In the genomic region with DNA sequence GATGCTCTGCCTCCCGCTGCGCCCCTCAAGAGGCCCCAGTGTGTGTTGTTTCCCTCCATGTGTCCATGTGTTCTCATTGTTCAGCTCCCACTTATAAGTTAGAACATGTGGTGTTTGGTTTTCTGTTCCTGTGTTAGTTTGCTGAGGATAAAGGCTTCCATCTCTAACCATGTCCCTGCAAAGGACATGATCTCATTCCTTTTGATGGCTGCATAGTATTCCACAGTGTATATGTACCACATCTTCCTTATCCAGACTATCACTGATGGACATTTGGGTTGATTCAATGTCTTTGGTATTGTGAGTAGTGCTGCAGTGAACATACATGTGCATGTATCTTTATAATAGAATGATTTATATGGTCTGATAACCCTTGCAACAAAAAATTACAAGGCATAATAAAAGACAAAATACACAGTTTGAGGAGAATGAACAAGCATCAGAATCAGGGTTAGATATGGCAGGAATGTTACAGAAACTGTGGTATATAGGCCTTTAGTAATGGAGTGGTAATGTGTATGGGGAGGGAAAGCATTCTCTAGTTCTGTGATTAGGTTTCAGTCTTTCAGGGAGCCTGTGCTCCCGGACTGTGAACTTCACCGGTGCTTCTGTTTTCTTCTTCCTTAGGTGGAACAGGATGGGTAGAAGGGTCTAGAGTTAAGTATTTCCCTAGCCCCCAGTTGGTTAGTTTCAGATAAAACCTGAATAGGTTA, we compare ENCODE assay signal across 33 cellular contexts. TPM values are rescaled to one million over a fixed set of nuclear protein-coding genes. Genes with fewer than 3 reads are reported as not detected.
DNase-seq lines count a peak whose midpoint lies in the region; ATAC-seq and TF ChIP-seq lines count a peak whose summit lies in the region.
"Had no signal": no experiment of that assay in that cellular context is flagged by ENCODE, and none has a peak within 500 bp of the region (broad histone marks: within the 10 kb centered on the region; RNA-seq: fewer than 3 reads in every experiment).

No MANE protein-coding gene starts in this region.

- no peak overlapping the region for H3K27ac ChIP-seq in H9 (ENCODE audit: insufficient read length, low read depth, low read length)
- H3K27ac ChIP-seq: A549, psoas muscle, vagina, VCaP had no signal

- no peaks in the 10 kb centered on the region for H3K79me2 ChIP-seq in H9 (ENCODE audit: insufficient read depth, low read length)

- peak; percentile 43 for ATAC-seq in stimulated activated effector memory CD8-positive, alpha-beta T cell treated with anti-CD3 and anti-CD28 coated beads, Interleukin-12 subunit alpha, Interleukin-12 subunit beta, amount 100 ng/mL, for 72 hours
- no peak for ATAC-seq in HG02571 (IDR thresholded peaks at IDR 0.05; ENCODE audit: unreplicated experiment)
- ATAC-seq: A549; CD8-positive, alpha-beta T cell; GM12878; psoas muscle had no signal

- no peak overlapping the region for H2BK120ac ChIP-seq in H9 (ENCODE audit: low read depth, low read length, poor library complexity, severe bottlenecking)

- POLR2A ChIA-PET in activated CD4-positive, alpha-beta memory T cell treated with anti-CD3 and anti-CD28 coated beads, Interleukin-2, amount 10 ng/mL, durations not matched to agents 7 days and 5 days (lab: Charles Lee): no interaction called here
- POLR2A ChIA-PET in activated CD4-positive, alpha-beta memory T cell treated with anti-CD3 and anti-CD28 coated beads for 36 hours (lab: Charles Lee): no interaction called here

- H4K91ac ChIP-seq in H9 (ENCODE audit: insufficient read length, low read depth, low read length): no peak overlapping the region

- H3T11ph ChIP-seq in H9 (ENCODE audit: low read length): no peak overlapping the region

- no peaks in the 10 kb centered on the region for H3K79me1 ChIP-seq in H9 (ENCODE audit: insufficient read depth, low read depth, low read length, poor library complexity, severe bottlenecking)

- no peaks in the 10 kb centered on the region for H3K9me3 ChIP-seq in H9 (ENCODE audit: control insufficient read depth, low read depth, low read length)
- H3K9me3 ChIP-seq: A549, MG63, psoas muscle, SK-N-SH, vagina had no signal

- H3K23ac ChIP-seq in H9 (ENCODE audit: insufficient read length, low read depth, low read length): no peak overlapping the region

- peaks cover 21% of the 10 kb centered on the region for H3K27me3 Mint-ChIP-seq in activated CD4-positive, alpha-beta memory T cell treated with anti-CD3 and anti-CD28 coated beads, Interleukin-2, amount 10 ng/mL, durations not matched to agents 7 days and 5 days
- H3K27me3 Mint-ChIP-seq in activated CD4-positive, alpha-beta memory T cell treated with anti-CD3 and anti-CD28 coated beads for 36 hours: peaks cover 18% of the 10 kb centered on the region
- no peaks in the 10 kb centered on the region; the same call in none of the 2 replicates for H3K27me3 Mint-ChIP-seq in H9 (ENCODE audit: low read depth)
- H3K27me3 Mint-ChIP-seq in activated T-helper 1 cell treated with anti-CD3 and anti-CD28 coated beads, Interleukin-12 subunit alpha, Interleukin-12 subunit beta, Interleukin-2, Interleukin-4 antibody, amounts not matched to agents 30 ng/mL and 10 ng/mL and 1 ng/mL, durations not matched to agents 14 hours and 24 hours and 36 hours (ENCODE audit: insufficient read depth): peaks cover 6% of the 10 kb centered on the region

- CTCF ChIA-PET in activated CD4-positive, alpha-beta memory T cell treated with anti-CD3 and anti-CD28 coated beads, Interleukin-2, amount 10 ng/mL, durations not matched to agents 7 days and 5 days (lab: Charles Lee): interaction anchor here (3.0 kb wide), 1 partner anchor 15 kb away, joined by 15 read pairs; no protein-coding TSS in a partner anchor
- CTCF ChIA-PET in activated CD4-positive, alpha-beta memory T cell treated with anti-CD3 and anti-CD28 coated beads for 36 hours (lab: Charles Lee): interaction anchor here (1.5 to 1.6 kb wide), 2 partner anchors 15 to 66 kb away, joined by 4 to 14 read pairs; no protein-coding TSS in a partner anchor

- no peak for DNase-seq in activated CD4-positive, alpha-beta memory T cell treated with anti-CD3 and anti-CD28 coated beads, Interleukin-2, amount 10 ng/mL, durations not matched to agents 7 days and 5 days
- DNase-seq in activated CD4-positive, alpha-beta memory T cell treated with anti-CD3 and anti-CD28 coated beads for 36 hours: no peak
- DNase-seq in H9 (no peak), NCI-H1092 treated with DMSO at 0.1 percent for 48 hours (lab: John Stamatoyannopoulos, UW) (no peak), NCI-H345 (lab: John Stamatoyannopoulos, UW) (no peak)
- no peak for DNase-seq in activated T-helper 1 cell treated with anti-CD3 and anti-CD28 coated beads, Interleukin-12 subunit alpha, Interleukin-12 subunit beta, Interleukin-2, Interleukin-4 antibody, amounts not matched to agents 30 ng/mL and 10 ng/mL and 1 ng/mL, durations not matched to agents 14 hours and 24 hours and 36 hours (ENCODE audit: low spot score)
- DNase-seq in stimulated activated effector memory CD8-positive, alpha-beta T cell treated with anti-CD3 and anti-CD28 coated beads, Interleukin-12 subunit alpha, Interleukin-12 subunit beta, amount 100 ng/mL, for 72 hours (ENCODE audit: low spot score in 2 of 2): no peak
- DNase-seq: activated naive CD4-positive, alpha-beta T cell; AML-193; aorta; CD8-positive, alpha-beta T cell; effector CD4-positive, alpha-beta T cell; EL; MG63; naive B cell; NCI-H1417 treated with DMSO at 0.1 percent for 48 hours; NCI-H2081 treated with DMSO at 0.1 percent for 48 hours; NCI-H446 treated with DMSO at 0.1 percent for 48 hours; occipital lobe; psoas muscle; SK-N-SH; stimulated activated naive CD4-positive, alpha-beta T cell treated with Interleukin-2 at 50 U/mL for 16 hours had no signal

- no peak overlapping the region for H2BK12ac ChIP-seq in H9 (ENCODE audit: insufficient read length, low read depth, low read length)

- H3K4ac ChIP-seq in H9 (ENCODE audit: low read depth, low read length): no peak overlapping the region

- no peaks in the 10 kb centered on the region for H3K9me3 Mint-ChIP-seq in activated CD4-positive, alpha-beta memory T cell treated with anti-CD3 and anti-CD28 coated beads, Interleukin-2, amount 10 ng/mL, durations not matched to agents 7 days and 5 days
- no peaks in the 10 kb centered on the region for H3K9me3 Mint-ChIP-seq in activated CD4-positive, alpha-beta memory T cell treated with anti-CD3 and anti-CD28 coated beads for 36 hours
- H3K9me3 Mint-ChIP-seq in H9: no peaks in the 10 kb centered on the region; a peak in 2 of 5 replicates
- H3K9me3 Mint-ChIP-seq in activated T-helper 1 cell treated with anti-CD3 and anti-CD28 coated beads, Interleukin-12 subunit alpha, Interleukin-12 subunit beta, Interleukin-2, Interleukin-4 antibody, amounts not matched to agents 30 ng/mL and 10 ng/mL and 1 ng/mL, durations not matched to agents 14 hours and 24 hours and 36 hours: peaks cover 5% of the 10 kb centered on the region
- no peaks in the 10 kb centered on the region for H3K9me3 Mint-ChIP-seq in stimulated activated effector memory CD8-positive, alpha-beta T cell treated with anti-CD3 and anti-CD28 coated beads, Interleukin-12 subunit alpha, Interleukin-12 subunit beta, amount 100 ng/mL, for 72 hours
- H3K9me3 Mint-ChIP-seq: CD8-positive, alpha-beta T cell; mesothelial cell of epicardium had no signal

- H4K5ac ChIP-seq in H9 (ENCODE audit: insufficient read length, low read depth, low read length): no peak overlapping the region

- H2BK15ac ChIP-seq in H9 (ENCODE audit: low read depth, low read length): no peak overlapping the region

- no peaks in the 10 kb centered on the region for H3K4me1 ChIP-seq in H9 (ENCODE audit: insufficient read depth, low read length)
- H3K4me1 ChIP-seq: A549, psoas muscle, vagina had no signal

- no peaks in the 10 kb centered on the region for H4K20me1 ChIP-seq in H9 (ENCODE audit: control insufficient read depth, insufficient read depth, insufficient read length)

- no peak overlapping the region for H2BK20ac ChIP-seq in H9 (ENCODE audit: low read depth, low read length, poor library complexity, severe bottlenecking)

- intact Hi-C loops in activated CD4-positive, alpha-beta memory T cell treated with anti-CD3 and anti-CD28 coated beads for 36 hours (cut with micrococcal nuclease): no loop called here
- intact Hi-C loops in activated T-helper 1 cell treated with anti-CD3 and anti-CD28 coated beads, Interleukin-12 subunit alpha, Interleukin-12 subunit beta, Interleukin-2, Interleukin-4 antibody, amounts not matched to agents 30 ng/mL and 10 ng/mL and 1 ng/mL, durations not matched to agents 14 hours and 24 hours and 36 hours (cut with micrococcal nuclease): loop anchor here (2.0 to 5.0 kb wide), 2 partner anchors 15 to 47 kb away; no protein-coding TSS in a partner anchor

- peak overlapping the region; percentile 44 for H3K27ac Mint-ChIP-seq in activated CD4-positive, alpha-beta memory T cell treated with anti-CD3 and anti-CD28 coated beads, Interleukin-2, amount 10 ng/mL, durations not matched to agents 7 days and 5 days
- H3K27ac Mint-ChIP-seq in activated CD4-positive, alpha-beta memory T cell treated with anti-CD3 and anti-CD28 coated beads for 36 hours: no peak overlapping the region
- no peak overlapping the region for H3K27ac Mint-ChIP-seq in H9
- H3K27ac Mint-ChIP-seq in activated T-helper 1 cell treated with anti-CD3 and anti-CD28 coated beads, Interleukin-12 subunit alpha, Interleukin-12 subunit beta, Interleukin-2, Interleukin-4 antibody, amounts not matched to agents 30 ng/mL and 10 ng/mL and 1 ng/mL, durations not matched to agents 14 hours and 24 hours and 36 hours: peak overlapping the region; percentile 87
- H3K27ac Mint-ChIP-seq in stimulated activated effector memory CD8-positive, alpha-beta T cell treated with anti-CD3 and anti-CD28 coated beads, Interleukin-12 subunit alpha, Interleukin-12 subunit beta, amount 100 ng/mL, for 72 hours: peak overlapping the region; percentile 38
- H3K27ac Mint-ChIP-seq: CD8-positive, alpha-beta T cell; mesothelial cell of epicardium had no signal

- no peak overlapping the region for H3K14ac ChIP-seq in H9 (ENCODE audit: insufficient read depth, low read length)

- no peak overlapping the region for H3K4me2 ChIP-seq in H9 (ENCODE audit: insufficient read depth, insufficient read length, low read length)
- H3K4me2 ChIP-seq: A549, SK-N-SH had no signal

- H2BK5ac ChIP-seq in H9 (ENCODE audit: insufficient read length, low read length): no peak overlapping the region

- no peak for TF ChIP-seq CTCF in H9 (conservative IDR thresholded peaks at IDR 0.05)

- no peak overlapping the region for H3K18ac ChIP-seq in H9 (ENCODE audit: insufficient read length, low read depth, low read length)

- peak overlapping the region; percentile 86 for H2AFZ ChIP-seq in H9 (ENCODE audit: low read length)

- no peaks in the 10 kb centered on the region for H3K27me3 ChIP-seq in H9 (ENCODE audit: insufficient read depth, low read length)
- H3K27me3 ChIP-seq: MG63, vagina had no signal

- H3K4me1 Mint-ChIP-seq in activated CD4-positive, alpha-beta memory T cell treated with anti-CD3 and anti-CD28 coated beads, Interleukin-2, amount 10 ng/mL, durations not matched to agents 7 days and 5 days: peaks cover 28% of the 10 kb centered on the region
- H3K4me1 Mint-ChIP-seq in activated CD4-positive, alpha-beta memory T cell treated with anti-CD3 and anti-CD28 coated beads for 36 hours (ENCODE audit: low read depth): peaks cover 21% of the 10 kb centered on the region
- peaks cover 17 to 26% of the 10 kb centered on the region in 2 experiments for H3K4me1 Mint-ChIP-seq in H9
- peaks cover 35% of the 10 kb centered on the region for H3K4me1 Mint-ChIP-seq in activated T-helper 1 cell treated with anti-CD3 and anti-CD28 coated beads, Interleukin-12 subunit alpha, Interleukin-12 subunit beta, Interleukin-2, Interleukin-4 antibody, amounts not matched to agents 30 ng/mL and 10 ng/mL and 1 ng/mL, durations not matched to agents 14 hours and 24 hours and 36 hours (ENCODE audit: low read depth)
- H3K4me1 Mint-ChIP-seq in stimulated activated effector memory CD8-positive, alpha-beta T cell treated with anti-CD3 and anti-CD28 coated beads, Interleukin-12 subunit alpha, Interleukin-12 subunit beta, amount 100 ng/mL, for 72 hours: peaks cover 27% of the 10 kb centered on the region
- H3K4me1 Mint-ChIP-seq: mesothelial cell of epicardium, naive B cell had no signal

- no peaks in the 10 kb centered on the region for H3K36me3 Mint-ChIP-seq in activated CD4-positive, alpha-beta memory T cell treated with anti-CD3 and anti-CD28 coated beads, Interleukin-2, amount 10 ng/mL, durations not matched to agents 7 days and 5 days (ENCODE audit: low read depth)
- no peaks in the 10 kb centered on the region for H3K36me3 Mint-ChIP-seq in activated CD4-positive, alpha-beta memory T cell treated with anti-CD3 and anti-CD28 coated beads for 36 hours
- 0 out of 7 replicates have a peak, but pooled peaks cover 0 to 3% (median 0%) of the 10 kb centered on the region in 3 experiments for H3K36me3 Mint-ChIP-seq in H9 (ENCODE audit: insufficient read depth in 1 of 3, low read depth in 3 of 3)
- peaks cover 3% of the 10 kb centered on the region for H3K36me3 Mint-ChIP-seq in activated T-helper 1 cell treated with anti-CD3 and anti-CD28 coated beads, Interleukin-12 subunit alpha, Interleukin-12 subunit beta, Interleukin-2, Interleukin-4 antibody, amounts not matched to agents 30 ng/mL and 10 ng/mL and 1 ng/mL, durations not matched to agents 14 hours and 24 hours and 36 hours (ENCODE audit: low read depth)
- H3K36me3 Mint-ChIP-seq in stimulated activated effector memory CD8-positive, alpha-beta T cell treated with anti-CD3 and anti-CD28 coated beads, Interleukin-12 subunit alpha, Interleukin-12 subunit beta, amount 100 ng/mL, for 72 hours: no peaks in the 10 kb centered on the region
- H3K36me3 Mint-ChIP-seq: CD8-positive, alpha-beta T cell; mesothelial cell of epicardium had no signal

- WGBS in H9 (ENCODE audit: extremely low coverage, insufficient read length, low lambda C conversion rate): no CpG with 5 or more reads among the region's 4 CpGs

- no peak overlapping the region for H3K56ac ChIP-seq in H9 (ENCODE audit: insufficient read length, low read depth, low read length)

- H3K23me2 ChIP-seq in H9 (ENCODE audit: insufficient read length, low read depth, low read length, poor library complexity, severe bottlenecking): no peaks in the 10 kb centered on the region

- H3K4me3 Mint-ChIP-seq in activated CD4-positive, alpha-beta memory T cell treated with anti-CD3 and anti-CD28 coated beads, Interleukin-2, amount 10 ng/mL, durations not matched to agents 7 days and 5 days: no peak overlapping the region
- no peak overlapping the region for H3K4me3 Mint-ChIP-seq in activated CD4-positive, alpha-beta memory T cell treated with anti-CD3 and anti-CD28 coated beads for 36 hours
- H3K4me3 Mint-ChIP-seq in H9: no peak overlapping the region
- H3K4me3 Mint-ChIP-seq in activated T-helper 1 cell treated with anti-CD3 and anti-CD28 coated beads, Interleukin-12 subunit alpha, Interleukin-12 subunit beta, Interleukin-2, Interleukin-4 antibody, amounts not matched to agents 30 ng/mL and 10 ng/mL and 1 ng/mL, durations not matched to agents 14 hours and 24 hours and 36 hours: peak overlapping the region; percentile 29
- H3K4me3 Mint-ChIP-seq in stimulated activated effector memory CD8-positive, alpha-beta T cell treated with anti-CD3 and anti-CD28 coated beads, Interleukin-12 subunit alpha, Interleukin-12 subunit beta, amount 100 ng/mL, for 72 hours: peak overlapping the region; percentile 30
- H3K4me3 Mint-ChIP-seq: CD8-positive, alpha-beta T cell; mesothelial cell of epicardium; naive B cell had no signal

- H4K8ac ChIP-seq in H9 (replicated peaks; ENCODE audit: insufficient read length, low read depth, low read length): no peak overlapping the region

- H2AK5ac ChIP-seq in H9 (ENCODE audit: insufficient read length, low read length): no peak overlapping the region

- H3K9ac ChIP-seq in H9 (ENCODE audit: extremely low read depth, insufficient read length, low read length): no peak overlapping the region
- H3K9ac ChIP-seq: SK-N-SH had no signal

RNA-seq across cellular contexts. Expression of a gene that starts 27.1 kb away (rescaled TPM):
- total RNA-seq in activated CD4-positive, alpha-beta memory T cell treated with anti-CD3 and anti-CD28 coated beads, Interleukin-2, amount 10 ng/mL, durations not matched to agents 7 days and 5 days: 1 to 10 TPM; 1.7 to 2.4 TPM
- total RNA-seq in activated CD4-positive, alpha-beta memory T cell treated with anti-CD3 and anti-CD28 coated beads for 36 hours: under 1 TPM; 0.22 to 0.29 TPM
- 1.5 and 1.9 TPM in 2 replicates for total RNA-seq in H9 (2021)
- total RNA-seq in activated T-helper 1 cell treated with anti-CD3 and anti-CD28 coated beads, Interleukin-12 subunit alpha, Interleukin-12 subunit beta, Interleukin-2, Interleukin-4 antibody, amounts not matched to agents 30 ng/mL and 10 ng/mL and 1 ng/mL, durations not matched to agents 14 hours and 24 hours and 36 hours: 0.96 and 1.0 TPM in 2 replicates
- total RNA-seq: epithelial cell of proximal tubule, H4, kidney epithelial cell, vagina had no signal

RNA-seq across cellular contexts. Expression of a gene that starts 45.0 kb away (rescaled TPM):
- not detected for total RNA-seq in activated CD4-positive, alpha-beta memory T cell treated with anti-CD3 and anti-CD28 coated beads, Interleukin-2, amount 10 ng/mL, durations not matched to agents 7 days and 5 days
- total RNA-seq in activated CD4-positive, alpha-beta memory T cell treated with anti-CD3 and anti-CD28 coated beads for 36 hours: not detected
- total RNA-seq in H9 (2021): not detected in 2 replicates
- not detected in 2 replicates for total RNA-seq in activated T-helper 1 cell treated with anti-CD3 and anti-CD28 coated beads, Interleukin-12 subunit alpha, Interleukin-12 subunit beta, Interleukin-2, Interleukin-4 antibody, amounts not matched to agents 30 ng/mL and 10 ng/mL and 1 ng/mL, durations not matched to agents 14 hours and 24 hours and 36 hours
- total RNA-seq: aorta; CD8-positive, alpha-beta T cell; epithelial cell of proximal tubule; GM12878; H4; kidney epithelial cell; lower leg skin; mesothelial cell of epicardium; occipital lobe; psoas muscle; T-helper 2 cell treated with Interferon-gamma antibody and Interleukin-4, amounts not matched to agents 100 ng/mL and 5 ng/mL, for 36 hours; vagina had no signal

Comparison
In these comparisons a context has a peak if more than half of its experiments do, and no peak if none do; other contexts are left out.
1. H3K27ac Mint-ChIP-seq: peak in activated CD4-positive, alpha-beta memory T cell treated with anti-CD3 and anti-CD28 coated beads, Interleukin-2, amount 10 ng/mL, durations not matched to agents 7 days and 5 days (single experiment), activated T-helper 1 cell treated with anti-CD3 and anti-CD28 coated beads, Interleukin-12 subunit alpha, Interleukin-12 subunit beta, Interleukin-2, Interleukin-4 antibody, amounts not matched to agents 30 ng/mL and 10 ng/mL and 1 ng/mL, durations not matched to agents 14 hours and 24 hours and 36 hours (single experiment) and stimulated activated effector memory CD8-positive, alpha-beta T cell treated with anti-CD3 and anti-CD28 coated beads, Interleukin-12 subunit alpha, Interleukin-12 subunit beta, amount 100 ng/mL, for 72 hours (single experiment); none in activated CD4-positive, alpha-beta memory T cell treated with anti-CD3 and anti-CD28 coated beads for 36 hours (single experiment) and H9 (0 of 3).
2. H3K4me3 Mint-ChIP-seq: peak in activated T-helper 1 cell treated with anti-CD3 and anti-CD28 coated beads, Interleukin-12 subunit alpha, Interleukin-12 subunit beta, Interleukin-2, Interleukin-4 antibody, amounts not matched to agents 30 ng/mL and 10 ng/mL and 1 ng/mL, durations not matched to agents 14 hours and 24 hours and 36 hours (single experiment) and stimulated activated effector memory CD8-positive, alpha-beta T cell treated with anti-CD3 and anti-CD28 coated beads, Interleukin-12 subunit alpha, Interleukin-12 subunit beta, amount 100 ng/mL, for 72 hours (single experiment); none in activated CD4-positive, alpha-beta memory T cell treated with anti-CD3 and anti-CD28 coated beads, Interleukin-2, amount 10 ng/mL, durations not matched to agents 7 days and 5 days (single experiment), activated CD4-positive, alpha-beta memory T cell treated with anti-CD3 and anti-CD28 coated beads for 36 hours (single experiment) and H9 (0 of 2).